Comparison of ENCODE assay signal across 8 cellular contexts in genomic region chr9:137070906-137071275, GRCh38. TPM values are rescaled to one million over a fixed set of nuclear protein-coding genes. Genes with fewer than 3 reads are reported as not detected.
DNase-seq lines count a peak whose midpoint lies in the region; ATAC-seq lines count a peak whose summit lies in the region.

No MANE protein-coding gene starts in this region.

- peaks cover 5% of the 10 kb centered on the region for H3K36me3 Mint-ChIP-seq in activated CD4-positive, alpha-beta T cell treated with anti-CD3 and anti-CD28 coated beads, Interleukin-2, amount 10 ng/mL, durations not matched to agents 24 days and 14 days (ENCODE audit: low read depth)
- no peaks in the 10 kb centered on the region for H3K36me3 Mint-ChIP-seq in activated naive CD8-positive, alpha-beta T cell treated with anti-CD3 and anti-CD28 coated beads, Interleukin-2, amount 50 U/mL, for 24 hours (ENCODE audit: low read depth)
- peaks cover 12% of the 10 kb centered on the region for H3K36me3 Mint-ChIP-seq in stimulated activated effector memory CD8-positive, alpha-beta T cell treated with anti-CD3 and anti-CD28 coated beads, Interleukin-12 subunit alpha, Interleukin-12 subunit beta, amount 100 ng/mL, for 72 hours

- H3K4me3 Mint-ChIP-seq in activated CD4-positive, alpha-beta T cell treated with anti-CD3 and anti-CD28 coated beads, Interleukin-2, amount 10 ng/mL, durations not matched to agents 24 days and 14 days = peak overlapping the region; percentile 80
- peak overlapping the region; percentile 77 for H3K4me3 Mint-ChIP-seq in activated naive CD8-positive, alpha-beta T cell treated with anti-CD3 and anti-CD28 coated beads, Interleukin-2, amount 50 U/mL, for 24 hours
- H3K4me3 Mint-ChIP-seq in stimulated activated effector memory CD8-positive, alpha-beta T cell treated with anti-CD3 and anti-CD28 coated beads, Interleukin-12 subunit alpha, Interleukin-12 subunit beta, amount 100 ng/mL, for 72 hours = peak overlapping the region; percentile 82

- H3K9me3 Mint-ChIP-seq in activated CD4-positive, alpha-beta T cell treated with anti-CD3 and anti-CD28 coated beads, Interleukin-2, amount 10 ng/mL, durations not matched to agents 24 days and 14 days = no peaks in the 10 kb centered on the region
- no peaks in the 10 kb centered on the region for H3K9me3 Mint-ChIP-seq in activated naive CD8-positive, alpha-beta T cell treated with anti-CD3 and anti-CD28 coated beads, Interleukin-2, amount 50 U/mL, for 24 hours
- no peaks in the 10 kb centered on the region for H3K9me3 Mint-ChIP-seq in stimulated activated effector memory CD8-positive, alpha-beta T cell treated with anti-CD3 and anti-CD28 coated beads, Interleukin-12 subunit alpha, Interleukin-12 subunit beta, amount 100 ng/mL, for 72 hours

- ATAC-seq in activated naive CD8-positive, alpha-beta T cell treated with anti-CD3 and anti-CD28 coated beads, Interleukin-2, amount 50 U/mL, for 24 hours = no peak
- no peak for ATAC-seq in stimulated activated effector memory CD8-positive, alpha-beta T cell treated with anti-CD3 and anti-CD28 coated beads, Interleukin-12 subunit alpha, Interleukin-12 subunit beta, amount 100 ng/mL, for 72 hours
- ATAC-seq in GM21526 (IDR thresholded peaks at IDR 0.05; ENCODE audit: low FRiP score, unreplicated experiment) = no peak
- no peak for ATAC-seq in HG02588 (IDR thresholded peaks at IDR 0.05; ENCODE audit: unreplicated experiment)

- peak overlapping the region; percentile 37 for H3K27ac ChIP-seq in KOPT-K1 (ENCODE audit: low read depth, low read length, poor library complexity, severe bottlenecking)

- H3K27ac Mint-ChIP-seq in activated CD4-positive, alpha-beta T cell treated with anti-CD3 and anti-CD28 coated beads, Interleukin-2, amount 10 ng/mL, durations not matched to agents 24 days and 14 days = peak overlapping the region; percentile 68
- peak overlapping the region; percentile 72 for H3K27ac Mint-ChIP-seq in activated naive CD8-positive, alpha-beta T cell treated with anti-CD3 and anti-CD28 coated beads, Interleukin-2, amount 50 U/mL, for 24 hours
- peak overlapping the region; percentile 92 for H3K27ac Mint-ChIP-seq in stimulated activated effector memory CD8-positive, alpha-beta T cell treated with anti-CD3 and anti-CD28 coated beads, Interleukin-12 subunit alpha, Interleukin-12 subunit beta, amount 100 ng/mL, for 72 hours

- H3K4me1 Mint-ChIP-seq in activated CD4-positive, alpha-beta T cell treated with anti-CD3 and anti-CD28 coated beads, Interleukin-2, amount 10 ng/mL, durations not matched to agents 24 days and 14 days = peaks cover 20% of the 10 kb centered on the region
- peaks cover 19% of the 10 kb centered on the region for H3K4me1 Mint-ChIP-seq in activated naive CD8-positive, alpha-beta T cell treated with anti-CD3 and anti-CD28 coated beads, Interleukin-2, amount 50 U/mL, for 24 hours
- peaks cover 24% of the 10 kb centered on the region for H3K4me1 Mint-ChIP-seq in stimulated activated effector memory CD8-positive, alpha-beta T cell treated with anti-CD3 and anti-CD28 coated beads, Interleukin-12 subunit alpha, Interleukin-12 subunit beta, amount 100 ng/mL, for 72 hours

- H3K27me3 ChIP-seq in iPS-15b (ENCODE audit: control insufficient read depth, insufficient read depth, low read length) = peaks cover 11% of the 10 kb centered on the region

- H3K9me3 ChIP-seq in KOPT-K1 (ENCODE audit: insufficient read depth, low read length, poor library complexity, severe bottlenecking) (no peaks in the 10 kb centered on the region), iPS-15b (ENCODE audit: control insufficient read depth, insufficient read depth, low read length) (no peaks in the 10 kb centered on the region)

- intact Hi-C loops in activated CD4-positive, alpha-beta T cell treated with anti-CD3 and anti-CD28 coated beads, Interleukin-2, amount 10 ng/mL, durations not matched to agents 24 days and 14 days (cut with micrococcal nuclease) = loop anchor here (2.0 kb wide), 1 partner anchor 16 kb away; the partner anchor contains the start of gene MAN1B1

- H3K4me3 ChIP-seq in iPS-15b (ENCODE audit: low read depth, low read length) = peak overlapping the region; percentile 49

- H3K27me3 Mint-ChIP-seq in activated CD4-positive, alpha-beta T cell treated with anti-CD3 and anti-CD28 coated beads, Interleukin-2, amount 10 ng/mL, durations not matched to agents 24 days and 14 days = no peaks in the 10 kb centered on the region
- H3K27me3 Mint-ChIP-seq in activated naive CD8-positive, alpha-beta T cell treated with anti-CD3 and anti-CD28 coated beads, Interleukin-2, amount 50 U/mL, for 24 hours = no peaks in the 10 kb centered on the region

- DNase-seq in activated CD4-positive, alpha-beta T cell treated with anti-CD3 and anti-CD28 coated beads, Interleukin-2, amount 10 ng/mL, durations not matched to agents 24 days and 14 days = no peak
- DNase-seq in activated CD4-positive, alpha-beta T cell treated with anti-CD3 and anti-CD28 coated beads for 1 hour = no peak
- no peak for DNase-seq in activated naive CD8-positive, alpha-beta T cell treated with anti-CD3 and anti-CD28 coated beads, Interleukin-2, amount 50 U/mL, for 24 hours
- no peak for DNase-seq in stimulated activated effector memory CD8-positive, alpha-beta T cell treated with anti-CD3 and anti-CD28 coated beads, Interleukin-12 subunit alpha, Interleukin-12 subunit beta, amount 100 ng/mL, for 72 hours (ENCODE audit: low spot score in 2 of 2)

- peaks cover 6% of the 10 kb centered on the region for H3K4me1 ChIP-seq in iPS-15b (ENCODE audit: control insufficient read depth, insufficient read depth, low read length)

- H3K9ac ChIP-seq in iPS-15b (ENCODE audit: low read depth, low read length) = no peak overlapping the region

- H3K36me3 ChIP-seq in KOPT-K1 (ENCODE audit: insufficient read depth, low read length) = no peaks in the 10 kb centered on the region; the same call in 1 of the 2 replicates
- peaks cover 5% of the 10 kb centered on the region for H3K36me3 ChIP-seq in iPS-15b (ENCODE audit: control insufficient read depth, insufficient read depth, low read length)

RNA-seq across cellular contexts. Expression of gene SAPCD2, which starts 0.5 kb away (rescaled TPM):
- total RNA-seq in activated CD4-positive, alpha-beta T cell treated with anti-CD3 and anti-CD28 coated beads, Interleukin-2, amount 10 ng/mL, durations not matched to agents 24 days and 14 days = 22.8 and 23.8 TPM in 2 replicates

RNA-seq across cellular contexts. Expression of gene UAP1L1, which starts 6.4 kb away (rescaled TPM):
- total RNA-seq in activated CD4-positive, alpha-beta T cell treated with anti-CD3 and anti-CD28 coated beads, Interleukin-2, amount 10 ng/mL, durations not matched to agents 24 days and 14 days = 17.1 and 19.1 TPM in 2 replicates

RNA-seq across cellular contexts. Expression of gene MAN1B1, which starts 15.9 kb away (rescaled TPM):
- total RNA-seq in activated CD4-positive, alpha-beta T cell treated with anti-CD3 and anti-CD28 coated beads, Interleukin-2, amount 10 ng/mL, durations not matched to agents 24 days and 14 days = 49.7 and 50.1 TPM in 2 replicates

RNA-seq across cellular contexts. Expression of gene ENTPD2, which starts 17.0 kb away (rescaled TPM):
- total RNA-seq in activated CD4-positive, alpha-beta T cell treated with anti-CD3 and anti-CD28 coated beads, Interleukin-2, amount 10 ng/mL, durations not matched to agents 24 days and 14 days = 0.21 TPM in 1 of 2 replicates, not detected in the other

RNA-seq across cellular contexts. Expression of gene NPDC1, which starts 24.9 kb away (rescaled TPM):
- 58.1 and 59.4 TPM in 2 replicates for total RNA-seq in activated CD4-positive, alpha-beta T cell treated with anti-CD3 and anti-CD28 coated beads, Interleukin-2, amount 10 ng/mL, durations not matched to agents 24 days and 14 days
